ENCODE assay signal across 17 cellular contexts in the genomic region with DNA sequence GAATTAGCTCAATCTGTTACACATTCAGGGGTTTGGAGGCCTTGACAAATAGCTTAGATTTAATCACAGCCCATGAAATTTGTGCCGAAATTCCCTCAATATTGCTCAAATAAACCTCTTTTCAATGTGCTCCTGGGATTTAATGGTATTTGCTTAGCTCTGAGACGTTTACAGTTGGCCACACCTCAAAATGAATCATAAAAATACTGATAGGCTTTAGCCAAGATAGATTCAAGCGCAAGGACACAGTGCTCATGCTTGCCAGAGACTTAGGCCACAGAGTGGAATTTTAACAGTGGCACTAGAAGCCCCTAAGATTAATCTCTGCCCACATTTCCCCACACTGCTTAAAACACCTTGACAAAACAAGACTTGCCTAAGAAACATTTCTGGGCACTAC. TPM values are rescaled to one million over a fixed set of nuclear protein-coding genes. Genes with fewer than 3 reads are reported as not detected.
DNase-seq lines count a peak whose midpoint lies in the region; TF ChIP-seq lines count a peak whose summit lies in the region.
"Had no signal": no experiment of that assay in that cellular context is flagged by ENCODE, and none has a peak within 500 bp of the region (broad histone marks: within the 10 kb centered on the region; RNA-seq: fewer than 3 reads in every experiment).

No MANE protein-coding gene starts in this region.

- H3K36me3 ChIP-seq in ACC112 (ENCODE audit: insufficient read depth, low read length) (peaks cover 1% of the 10 kb centered on the region), colonic mucosa (no peaks in the 10 kb centered on the region), neural cell (ENCODE audit: insufficient read depth, low read length) (no peaks in the 10 kb centered on the region), SJCRH30 (peaks cover 6% of the 10 kb centered on the region)

- H3K4me2 ChIP-seq in neural cell (ENCODE audit: low read length) = no peak overlapping the region

- H3F3A ChIP-seq in neural cell (ENCODE audit: insufficient read depth, low read length, poor library complexity, severe bottlenecking) = no peaks in the 10 kb centered on the region

- intact Hi-C loops in colonic mucosa (cut with DNase I) = no loop called here

- H3K9me3 ChIP-seq in colonic mucosa (no peaks in the 10 kb centered on the region), neural cell (ENCODE audit: low read length) (no peaks in the 10 kb centered on the region), SJCRH30 (replicated peaks) (no peaks in the 10 kb centered on the region)
- H3K9me3 ChIP-seq: right atrium auricular region had no signal

- H3K9me2 ChIP-seq in neural cell (ENCODE audit: insufficient read depth, low read length) = no peaks in the 10 kb centered on the region

- H4K20me1 ChIP-seq in neural cell (ENCODE audit: insufficient read depth) = no peaks in the 10 kb centered on the region

- TF ChIP-seq CTCF in colonic mucosa (IDR thresholded peaks at IDR 0.05) (no peak), neural cell (IDR thresholded peaks at IDR 0.05; ENCODE audit: poor library complexity, severe bottlenecking) (no peak)

- DNase-seq in LHCN-M2 (ENCODE audit: low read depth) (peak; percentile 23), colonic mucosa (peak; percentile 43), GDM1 (lab: John Stamatoyannopoulos, UW) (no peak), Ammon's horn (ENCODE audit: low spot score) (no peak), SJCRH30 (no peak), DMS53 treated with DMSO at 0.1 percent for 48 hours (lab: John Stamatoyannopoulos, UW; ENCODE audit: unreplicated experiment) (no peak)
- DNase-seq: CD4-positive, alpha-beta T cell; central memory CD4-positive, alpha-beta T cell; hippocampal formation; Karpas-422; NCI-H1417 treated with DMSO at 0.1 percent for 48 hours; Right ventricle myocardium superior; stimulated activated naive CD8-positive, alpha-beta T cell treated with anti-CD3 and anti-CD28 coated beads, Interleukin-15, Interleukin-2, amounts not matched to agents 100 U/mL and 50 U/mL, for 24 hours had no signal

- H3K4me1 ChIP-seq in ACC112 (ENCODE audit: control insufficient read depth, insufficient read depth, low read length, unreplicated experiment) (peaks cover 30% of the 10 kb centered on the region), colonic mucosa (peaks cover 6% of the 10 kb centered on the region), SJCRH30 (peaks cover 14% of the 10 kb centered on the region)

- H3K27ac ChIP-seq in ACC112 (ENCODE audit: low read depth, low read length) (peak overlapping the region; percentile 26; the same call in 1 of the 2 replicates), colonic mucosa (peak overlapping the region; percentile 87), neural cell (ENCODE audit: low read length) (peak overlapping the region; percentile 82), SJCRH30 (no peak overlapping the region)
- H3K27ac ChIP-seq: right atrium auricular region had no signal

- H2AFZ ChIP-seq in ACC112 (ENCODE audit: low read length, unreplicated experiment) (no peak overlapping the region), neural cell (ENCODE audit: low read depth, low read length) (no peak overlapping the region)

- H3K27me3 ChIP-seq in ACC112 (ENCODE audit: insufficient read depth, low read length) (no peaks in the 10 kb centered on the region), colonic mucosa (no peaks in the 10 kb centered on the region), neural cell (ENCODE audit: insufficient read depth, low read depth, low read length) (no peaks in the 10 kb centered on the region), SJCRH30 (no peaks in the 10 kb centered on the region)
- H3K27me3 ChIP-seq: right atrium auricular region had no signal

- TF ChIP-seq RAD21 in neural cell (conservative IDR thresholded peaks at IDR 0.05) = no peak

- H3K79me2 ChIP-seq in ACC112 (ENCODE audit: control insufficient read depth, insufficient read depth, low read length, unreplicated experiment) = peaks cover 26% of the 10 kb centered on the region
- peaks cover 35% of the 10 kb centered on the region for H3K79me2 ChIP-seq in neural cell (replicated peaks; ENCODE audit: insufficient read depth, low read length)

- TF ChIP-seq EP300 in neural cell (conservative IDR thresholded peaks at IDR 0.05; ENCODE audit: poor library complexity, severe bottlenecking) = no peak

- H3K4me3 ChIP-seq in ACC112 (ENCODE audit: low read depth, low read length) (no peak overlapping the region), colonic mucosa (no peak overlapping the region), neural cell (ENCODE audit: low read length) (no peak overlapping the region), SJCRH30 (no peak overlapping the region)
- H3K4me3 ChIP-seq: right atrium auricular region had no signal

- no peak overlapping the region for H3K9ac ChIP-seq in colonic mucosa (ENCODE audit: low read depth in 2 of 2, low read length in 2 of 2)
- H3K9ac ChIP-seq in neural cell (ENCODE audit: low read length) = no peak overlapping the region

TF ChIP-seq in neural cell, 6 proteins besides CTCF, POLR2A, EP300 and RAD21:
- no peak for TF ChIP-seq EZH2 (IDR thresholded peaks at IDR 0.05; ENCODE audit: borderline replicate concordance, insufficient read depth, low read length, poor library complexity, severe bottlenecking)
- no peak for TF ChIP-seq SMC3 (conservative IDR thresholded peaks at IDR 0.05; ENCODE audit: poor library complexity)
- TF ChIP-seq, protein P1, sequence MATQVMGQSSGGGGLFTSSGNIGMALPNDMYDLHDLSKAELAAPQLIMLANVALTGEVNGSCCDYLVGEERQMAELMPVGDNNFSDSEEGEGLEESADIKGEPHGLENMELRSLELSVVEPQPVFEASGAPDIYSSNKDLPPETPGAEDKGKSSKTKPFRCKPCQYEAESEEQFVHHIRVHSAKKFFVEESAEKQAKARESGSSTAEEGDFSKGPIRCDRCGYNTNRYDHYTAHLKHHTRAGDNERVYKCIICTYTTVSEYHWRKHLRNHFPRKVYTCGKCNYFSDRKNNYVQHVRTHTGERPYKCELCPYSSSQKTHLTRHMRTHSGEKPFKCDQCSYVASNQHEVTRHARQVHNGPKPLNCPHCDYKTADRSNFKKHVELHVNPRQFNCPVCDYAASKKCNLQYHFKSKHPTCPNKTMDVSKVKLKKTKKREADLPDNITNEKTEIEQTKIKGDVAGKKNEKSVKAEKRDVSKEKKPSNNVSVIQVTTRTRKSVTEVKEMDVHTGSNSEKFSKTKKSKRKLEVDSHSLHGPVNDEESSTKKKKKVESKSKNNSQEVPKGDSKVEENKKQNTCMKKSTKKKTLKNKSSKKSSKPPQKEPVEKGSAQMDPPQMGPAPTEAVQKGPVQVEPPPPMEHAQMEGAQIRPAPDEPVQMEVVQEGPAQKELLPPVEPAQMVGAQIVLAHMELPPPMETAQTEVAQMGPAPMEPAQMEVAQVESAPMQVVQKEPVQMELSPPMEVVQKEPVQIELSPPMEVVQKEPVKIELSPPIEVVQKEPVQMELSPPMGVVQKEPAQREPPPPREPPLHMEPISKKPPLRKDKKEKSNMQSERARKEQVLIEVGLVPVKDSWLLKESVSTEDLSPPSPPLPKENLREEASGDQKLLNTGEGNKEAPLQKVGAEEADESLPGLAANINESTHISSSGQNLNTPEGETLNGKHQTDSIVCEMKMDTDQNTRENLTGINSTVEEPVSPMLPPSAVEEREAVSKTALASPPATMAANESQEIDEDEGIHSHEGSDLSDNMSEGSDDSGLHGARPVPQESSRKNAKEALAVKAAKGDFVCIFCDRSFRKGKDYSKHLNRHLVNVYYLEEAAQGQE (IDR thresholded peaks at IDR 0.05; ENCODE audit: borderline replicate concordance) = no peak
- no peak for TF ChIP-seq POLR2AphosphoS5 (IDR thresholded peaks at IDR 0.05)
- TF ChIP-seq TAF1 (IDR thresholded peaks at IDR 0.05; ENCODE audit: low read depth) = no peak
- TF ChIP-seq MXI1 (conservative IDR thresholded peaks at IDR 0.05; ENCODE audit: poor library complexity, severe bottlenecking) = no peak

RNA-seq across cellular contexts. Expression of a gene that starts 2.3 kb away (rescaled TPM):
- total RNA-seq in LHCN-M2 (2014; rRNA removed) = 104 and 136 TPM in 2 replicates
- 30.7 TPM for polyA plus RNA-seq in LHCN-M2 (2012)
- 100 to 1,000 TPM in 1 of 2 donors, 10 to 100 TPM in 1; 41.9 to 103 TPM for total RNA-seq in colonic mucosa
- polyA plus RNA-seq in neural cell = 377 and 386 TPM in 2 replicates
- 978 and 1,090 TPM in 2 replicates for polyA minus RNA-seq in neural cell
- total RNA-seq in SJCRH30 (2014; rRNA removed; shearing (Covaris generic)) = 37.0 and 39.3 TPM in 2 replicates
- total RNA-seq: activated T-helper 2 cell treated with anti-CD3 and anti-CD28 coated beads, Interferon-gamma antibody, Interleukin-2, Interleukin-4, amounts not matched to agents 10 μg/mL and 5 μg/mL and 100 μg/mL, durations not matched to agents 14 hours and 24 hours and 36 hours had no signal

Comparison
In these comparisons a context has a peak if more than half of its experiments do, and no peak if none do; other contexts are left out.
1. DNase-seq: peak in LHCN-M2 (single experiment) and colonic mucosa (single experiment); none in GDM1 (single experiment), Ammon's horn (single experiment), SJCRH30 (0 of 2) and DMS53 treated with DMSO at 0.1 percent for 48 hours (single experiment).